In the genomic region with DNA sequence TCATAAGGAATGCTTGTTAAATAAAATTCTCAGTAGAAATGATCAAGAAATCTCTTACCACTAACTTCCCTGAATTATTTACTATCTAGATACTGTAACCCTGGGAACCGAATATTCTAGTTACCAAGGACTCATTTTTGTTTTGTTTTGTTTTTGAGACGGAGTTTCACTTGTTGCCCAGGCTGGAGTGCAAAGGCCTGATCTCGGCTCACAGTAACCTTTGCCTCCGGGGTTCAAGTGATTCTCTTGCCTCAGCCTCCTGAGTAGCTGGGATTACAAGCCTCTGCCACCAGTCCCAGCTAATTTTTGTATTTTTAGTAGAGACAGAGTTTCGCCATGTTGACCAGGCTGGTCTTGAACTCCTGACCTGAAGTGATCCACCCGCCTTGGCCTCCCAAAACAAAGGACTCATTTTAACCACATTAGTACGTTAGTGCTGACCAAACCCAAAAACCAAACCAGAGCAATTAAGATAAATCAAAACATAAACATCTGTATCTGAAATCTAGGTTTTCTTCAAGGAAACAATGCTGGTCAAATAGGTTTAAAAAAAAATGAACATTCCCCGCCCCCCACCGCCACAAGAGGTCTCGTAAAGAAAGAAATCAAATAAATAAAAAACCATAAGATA, we compare ENCODE assay signal across 1 cellular context.
TF ChIP-seq lines count a peak whose summit lies in the region.

No MANE protein-coding gene starts in this region.

TF ChIP-seq in K562, 482 proteins besides CTCF, POLR2A, EP300 and RAD21 (continued from another document):
- TF ChIP-seq FOXK1 (CRISPR knock-in tag; IDR thresholded peaks at IDR 0.05; ENCODE audit: borderline replicate concordance) (no peak), KDM4B (IDR thresholded peaks at IDR 0.05; ENCODE audit: borderline replicate concordance in 2 of 2, low read depth in 1 of 2) (no peak), SOX6 (IDR thresholded peaks at IDR 0.05) (peak; percentile 38; the same call in 1 of the 2 replicates), ZNF146 (CRISPR knock-in tag; IDR thresholded peaks at IDR 0.05; ENCODE audit: unreplicated experiment) (no peak), RHOXF2B (CRISPR knock-in tag; conservative IDR thresholded peaks at IDR 0.05) (no peak), CBFA2T2 (conservative IDR thresholded peaks at IDR 0.05) (no peak), ZNF133 (CRISPR knock-in tag; IDR thresholded peaks at IDR 0.05) (no peak), RBBP5 (IDR thresholded peaks at IDR 0.05; ENCODE audit: borderline replicate concordance, insufficient read depth, low read length, poor library complexity, severe bottlenecking) (no peak)
TF ChIP-seq in K562: peak in this region for 6.
